In genomic region chr17:77246110-77247047, GRCh38 we compare ENCODE assay signal across 8 cellular contexts.
A peak's percentile ranks its signal among the peaks of the same experiment; 100 is the strongest.
DNase-seq lines count a peak whose midpoint lies in the region; ATAC-seq lines count a peak whose summit lies in the region.

No MANE protein-coding gene starts in this region.

- no peaks in the 10 kb centered on the region for H3K36me3 Mint-ChIP-seq in IgD-negative memory B cell

- H3K9me3 Mint-ChIP-seq in IgD-negative memory B cell: no peaks in the 10 kb centered on the region

- peak; percentile 11 for ATAC-seq in GM19035 (IDR thresholded peaks at IDR 0.05; ENCODE audit: unreplicated experiment)
- ATAC-seq in GM21529 (IDR thresholded peaks at IDR 0.05; ENCODE audit: unreplicated experiment): no peak

- peak overlapping the region; percentile 58 for H3K4me3 ChIP-seq in effector memory CD4-positive, alpha-beta T cell (ENCODE audit: insufficient read depth, low read depth, low read length, poor library complexity, severe bottlenecking)
- H3K4me3 ChIP-seq in neuron (ENCODE audit: low read length): no peak overlapping the region

- DNase-seq in effector memory CD4-positive, alpha-beta T cell: peak in 1 of 3 donors; percentile 1
- DNase-seq in NCI-H2029 (lab: John Stamatoyannopoulos, UW) (no peak), NCI-H748 treated with DMSO at 0.1 percent for 48 hours (lab: John Stamatoyannopoulos, UW) (no peak), NCI-H1694 (lab: John Stamatoyannopoulos, UW) (no peak)

- no peak overlapping the region for H3K27ac Mint-ChIP-seq in IgD-negative memory B cell

- no peaks in the 10 kb centered on the region for H3K36me3 ChIP-seq in effector memory CD4-positive, alpha-beta T cell (ENCODE audit: control insufficient read depth, insufficient read depth, low read length)
- H3K36me3 ChIP-seq in neuron (ENCODE audit: insufficient read depth, low read length): no peaks in the 10 kb centered on the region

- peaks cover 15% of the 10 kb centered on the region for H3K27me3 Mint-ChIP-seq in IgD-negative memory B cell

- H3K4me3 Mint-ChIP-seq in IgD-negative memory B cell: peak overlapping the region in 3 of 4 donors; percentile 8 to 84 (median 72)

- H2AFZ ChIP-seq in neuron (ENCODE audit: low read depth, low read length): peak overlapping the region; percentile 89

- H3K4me1 Mint-ChIP-seq in IgD-negative memory B cell: peaks cover 0 to 8% (median 7%) of the 10 kb centered on the region in 3 donors

- no peaks in the 10 kb centered on the region for H3K27me3 ChIP-seq in effector memory CD4-positive, alpha-beta T cell (replicated peaks; ENCODE audit: control insufficient read depth, insufficient read depth, low read length, poor library complexity, severe bottlenecking)
- H3K27me3 ChIP-seq in neuron (ENCODE audit: insufficient read depth, low read length): peaks cover 9% of the 10 kb centered on the region

- no peaks in the 10 kb centered on the region for H3K9me3 ChIP-seq in effector memory CD4-positive, alpha-beta T cell (ENCODE audit: control insufficient read depth, low read length)
- no peaks in the 10 kb centered on the region for H3K9me3 ChIP-seq in neuron (ENCODE audit: low read length)

- H3K27ac ChIP-seq in effector memory CD4-positive, alpha-beta T cell (ENCODE audit: insufficient read depth, low read length, poor library complexity, severe bottlenecking): no peak overlapping the region

- peaks cover 12% of the 10 kb centered on the region for H3K4me1 ChIP-seq in effector memory CD4-positive, alpha-beta T cell (ENCODE audit: control insufficient read depth, insufficient read depth, low read length, poor library complexity, severe bottlenecking)
- H3K4me1 ChIP-seq in neuron (ENCODE audit: insufficient read depth, low read length): peaks cover 6% of the 10 kb centered on the region
